In the genomic region with DNA sequence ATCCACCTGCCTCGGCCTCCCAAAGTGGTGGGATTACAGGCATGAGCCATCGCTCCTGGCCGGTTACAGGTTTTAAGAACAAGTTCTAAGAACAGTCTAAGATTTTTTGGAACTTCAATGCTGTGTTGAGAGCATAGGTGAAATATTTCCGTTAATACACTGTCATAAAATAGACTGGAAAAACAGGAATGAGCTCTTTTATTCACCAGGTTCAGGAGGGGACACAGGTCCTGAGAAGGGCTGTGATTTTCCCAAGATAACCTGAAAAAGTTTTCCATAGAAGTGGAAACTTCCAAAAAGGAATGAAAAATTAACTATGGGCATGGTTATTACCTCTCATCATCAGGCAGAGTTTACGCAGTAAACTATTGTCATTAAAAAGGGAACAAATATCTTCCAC, we compare ENCODE assay signal across 17 cellular contexts.
DNase-seq lines count a peak whose midpoint lies in the region; ATAC-seq and TF ChIP-seq lines count a peak whose summit lies in the region.
"Had no signal": no experiment of that assay in that cellular context is flagged by ENCODE, and none has a peak within 500 bp of the region (broad histone marks: within the 10 kb centered on the region; RNA-seq: fewer than 3 reads in every experiment).

No MANE protein-coding gene starts in this region.

- intact Hi-C loops in PC-3 (cut with micrococcal nuclease) (no loop called here), breast epithelium (cut with DNase I; ENCODE audit: low total_unique reads) (no loop called here), tibial artery (cut with DNase I; ENCODE audit: low total_unique reads) (no loop called here), lower leg skin (cut with DNase I; ENCODE audit: low total_unique reads) (no loop called here)

- no peak for TF ChIP-seq POLR2A in breast epithelium (IDR thresholded peaks at IDR 0.05)
- TF ChIP-seq POLR2A in lower leg skin (IDR thresholded peaks at IDR 0.05), result no peak

- peak overlapping the region; percentile 91 for H3K27ac Mint-ChIP-seq in mesothelial cell of epicardium
- H3K27ac Mint-ChIP-seq: activated naive CD4-positive, alpha-beta T cell treated with anti-CD3 and anti-CD28 coated beads, Interleukin-2, amount 50 U/mL, for 24 hours had no signal

- no peaks in the 10 kb centered on the region for H3K27me3 Mint-ChIP-seq in mesothelial cell of epicardium (ENCODE audit: low read depth)
- H3K27me3 Mint-ChIP-seq: activated naive CD4-positive, alpha-beta T cell treated with anti-CD3 and anti-CD28 coated beads, Interleukin-2, amount 50 U/mL, for 24 hours had no signal

- H3K9ac ChIP-seq in PC-3 (ENCODE audit: low read length), result no peak overlapping the region

- peaks cover 37% of the 10 kb centered on the region for H3K4me1 Mint-ChIP-seq in mesothelial cell of epicardium
- H3K4me1 Mint-ChIP-seq: activated naive CD4-positive, alpha-beta T cell treated with anti-CD3 and anti-CD28 coated beads, Interleukin-2, amount 50 U/mL, for 24 hours had no signal

- H3K4me3 ChIP-seq in PC-3 (ENCODE audit: low read length) (peak overlapping the region; percentile 35; the same call in 1 of the 2 replicates), breast epithelium (no peak overlapping the region), tibial artery (no peak overlapping the region), lower leg skin (ENCODE audit: low read depth, poor library complexity, severe bottlenecking) (no peak overlapping the region)
- H3K4me3 ChIP-seq: right lobe of liver had no signal

- no peak for TF ChIP-seq CTCF in PC-3 (conservative IDR thresholded peaks at IDR 0.05; ENCODE audit: low read depth, low read length)
- no peak for TF ChIP-seq CTCF in breast epithelium (IDR thresholded peaks at IDR 0.05)
- no peak for TF ChIP-seq CTCF in mesothelial cell of epicardium (IDR thresholded peaks at IDR 0.05; ENCODE audit: unreplicated experiment)
- no peak for TF ChIP-seq CTCF in tibial artery (IDR thresholded peaks at IDR 0.05)
- TF ChIP-seq CTCF in lower leg skin (IDR thresholded peaks at IDR 0.05), result no peak

- H3K9me2 ChIP-seq in PC-3 (replicated peaks; ENCODE audit: low read length), result no peaks in the 10 kb centered on the region

- DNase-seq in PC-3 (peak; percentile 88), breast epithelium (ENCODE audit: low spot score in 2 of 2) (no peak), mesothelial cell of epicardium (ENCODE audit: low spot score in 2 of 2, unreplicated experiment in 2 of 2) (no peak), tibial artery (no peak), lower leg skin (ENCODE audit: low spot score in 2 of 2) (no peak), HK-2 (ENCODE audit: unreplicated experiment) (no peak)
- DNase-seq: activated CD4-positive, alpha-beta T cell treated with anti-CD3 and anti-CD28 coated beads, Interleukin-2, amount 50 U/mL, for 1 hour; activated T-cell treated with anti-CD3 and anti-CD28 coated beads, Interleukin-2, amount 50 U/mL, for 1 hour; hippocampal formation; Karpas-422; kidney; right lobe of liver; stimulated activated CD4-positive, alpha-beta T cell treated with anti-CD3 and anti-CD28 coated beads, Interleukin-2, amount 100 ng/mL, for 48 hours had no signal

- CTCF ChIA-PET in PC-3 (lab: Charles Lee), result no interaction called here

- H3K36me3 Mint-ChIP-seq in mesothelial cell of epicardium, result peaks cover 9% of the 10 kb centered on the region
- H3K36me3 Mint-ChIP-seq: activated naive CD4-positive, alpha-beta T cell treated with anti-CD3 and anti-CD28 coated beads, Interleukin-2, amount 50 U/mL, for 24 hours had no signal

- H3K27ac ChIP-seq in PC-3 (ENCODE audit: low read length) (peak overlapping the region; percentile 68), breast epithelium (peak overlapping the region; percentile 38 to 60), tibial artery (peak overlapping the region; percentile 0 to 64)
- H3K27ac ChIP-seq: neutrophil, right lobe of liver had no signal

- H3K9me3 ChIP-seq in PC-3 (ENCODE audit: low read length) (peaks cover 10% of the 10 kb centered on the region), breast epithelium (peaks cover 2 to 12% of the 10 kb centered on the region in 2 donors), tibial artery (peaks cover 0 to 10% (median 6%) of the 10 kb centered on the region in 3 donors)
- H3K9me3 ChIP-seq: right lobe of liver had no signal

- no peaks in the 10 kb centered on the region for H3K27me3 ChIP-seq in PC-3 (ENCODE audit: low read length)
- no peaks in the 10 kb centered on the region for H3K27me3 ChIP-seq in breast epithelium
- no peaks in the 10 kb centered on the region for H3K27me3 ChIP-seq in tibial artery
- H3K27me3 ChIP-seq: neutrophil, right lobe of liver had no signal

- no peak overlapping the region for H3K4me3 Mint-ChIP-seq in mesothelial cell of epicardium
- H3K4me3 Mint-ChIP-seq: activated naive CD4-positive, alpha-beta T cell treated with anti-CD3 and anti-CD28 coated beads, Interleukin-2, amount 50 U/mL, for 24 hours had no signal

- WGBS in lower leg skin, 2 donors, result 71 to 74% methylated on average over 5 of the region's 5 CpGs

- H3K79me2 ChIP-seq in PC-3 (ENCODE audit: low read length), result no peaks in the 10 kb centered on the region

- ATAC-seq in PC-3 (peak; percentile 74), GM21576 (IDR thresholded peaks at IDR 0.05; ENCODE audit: unreplicated experiment) (no peak), HG03439 (IDR thresholded peaks at IDR 0.05; ENCODE audit: unreplicated experiment) (no peak)

- H3K36me3 ChIP-seq in PC-3 (ENCODE audit: low read depth, low read length) (0 out of 2 replicates have a peak, but pooled peaks cover 3% of the 10 kb centered on the region), breast epithelium (no peaks in the 10 kb centered on the region), tibial artery (no peaks in the 10 kb centered on the region)
- H3K36me3 ChIP-seq: neutrophil, right lobe of liver had no signal

- H4K20me1 ChIP-seq in PC-3 (ENCODE audit: low read length), result no peaks in the 10 kb centered on the region

- peak overlapping the region; percentile 75 for H3K4me2 ChIP-seq in PC-3 (ENCODE audit: low read length)

- peaks cover 41% of the 10 kb centered on the region for H3K4me1 ChIP-seq in PC-3 (ENCODE audit: insufficient read depth, low read length)
- no peaks in the 10 kb centered on the region for H3K4me1 ChIP-seq in breast epithelium
- H3K4me1 ChIP-seq in tibial artery, result peaks cover 0 to 60% (median 40%) of the 10 kb centered on the region in 4 donors

- peaks cover 3% of the 10 kb centered on the region for H3F3A ChIP-seq in PC-3 (ENCODE audit: low read length, unreplicated experiment)

- POLR2A ChIA-PET in PC-3 (lab: Charles Lee; ENCODE audit: unreplicated experiment), result interaction anchor here (0.7 kb wide), 1 partner anchor 15 kb away, joined by 4 read pairs; no protein-coding TSS in a partner anchor

- no TSS peak for BruUV-seq in PC-3 (replicated peaks; lab: Mats Ljungman, UMichigan)

- no peak overlapping the region for H2AFZ ChIP-seq in PC-3 (ENCODE audit: low read length)

- peaks cover 16% of the 10 kb centered on the region for H3K9me3 Mint-ChIP-seq in mesothelial cell of epicardium
